8 cellular contexts compared by ENCODE assay signal in the genomic region with DNA sequence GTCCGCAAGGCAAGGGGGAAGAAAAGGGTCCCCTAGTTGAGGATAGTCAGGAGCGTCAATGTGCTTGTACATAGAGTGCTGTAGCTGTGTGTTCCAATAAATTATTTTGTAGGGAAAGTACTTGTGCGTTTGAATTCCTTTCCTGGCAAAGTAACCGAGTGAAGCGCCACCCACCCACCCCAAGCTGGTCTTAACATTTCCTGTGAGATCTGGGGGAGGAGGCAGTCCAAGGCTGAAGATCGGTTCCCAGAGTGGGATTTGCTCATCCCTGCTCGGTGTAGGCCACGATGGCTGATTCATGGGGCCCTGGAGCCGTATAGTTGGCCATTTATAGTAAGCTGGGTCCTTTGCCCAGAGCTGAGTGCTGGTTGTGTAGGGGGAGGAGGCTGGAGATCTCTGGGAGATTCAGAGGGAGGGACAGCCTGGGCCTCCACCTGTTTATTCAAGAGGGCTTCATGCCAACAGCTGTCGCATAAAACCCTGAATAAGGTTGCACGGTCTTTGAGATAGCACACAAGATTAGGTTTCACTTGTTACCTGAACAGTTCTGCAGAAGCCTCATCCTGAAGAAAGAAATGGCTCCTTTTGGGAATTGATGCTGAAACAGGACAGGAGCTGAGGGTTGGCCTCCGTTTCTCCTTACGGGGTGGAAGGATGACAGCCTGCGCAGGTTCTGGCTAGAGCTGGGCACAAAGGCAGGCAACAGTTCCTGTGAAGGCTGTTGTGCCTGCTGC. TPM values are rescaled to one million over a fixed set of nuclear protein-coding genes. Genes with fewer than 3 reads are reported as not detected.
A peak's percentile ranks its signal among the peaks of the same experiment; 100 is the strongest.
DNase-seq lines count a peak whose midpoint lies in the region; ATAC-seq, FAIRE-seq and TF ChIP-seq lines count a peak whose summit lies in the region.

No MANE protein-coding gene starts in this region.

- no peaks in the 10 kb centered on the region for H3K27me3 ChIP-seq in trophoblast cell (ENCODE audit: insufficient read depth, low read length)

- peak overlapping the region; percentile 97 for H3K4me3 ChIP-seq in fibroblast of pulmonary artery (replicated peaks; ENCODE audit: low read depth, low read length)
- peak overlapping the region; percentile 54 for H3K4me3 ChIP-seq in trophoblast cell (ENCODE audit: low read depth, low read length)

- peaks cover 62% of the 10 kb centered on the region for H3K36me3 Mint-ChIP-seq in activated B cell treated with CpG ODN at 0.5 μM for 24 hours (ENCODE audit: low read depth)

- peak overlapping the region; percentile 56 for H4K12ac ChIP-seq in trophoblast cell (ENCODE audit: low read depth, low read length)

- intact Hi-C loops in activated B cell treated with CpG ODN at 0.5 μM for 24 hours (cut with micrococcal nuclease) = no loop called here

- TF ChIP-seq CTCF in activated B cell treated with CpG ODN at 0.5 μM for 24 hours (IDR thresholded peaks at IDR 0.05) = no peak
- no peak for TF ChIP-seq CTCF in fibroblast of pulmonary artery (IDR thresholded peaks at IDR 0.05; ENCODE audit: low read length, missing control alignments)
- TF ChIP-seq CTCF in D721Med (IDR thresholded peaks at IDR 0.05; ENCODE audit: insufficient read depth, missing control alignments) = no peak

- H3K9me3 Mint-ChIP-seq in activated B cell treated with CpG ODN at 0.5 μM for 24 hours = no peaks in the 10 kb centered on the region

- H3K27ac Mint-ChIP-seq in activated B cell treated with CpG ODN at 0.5 μM for 24 hours = peak overlapping the region; percentile 98

- no peak overlapping the region for H3K23ac ChIP-seq in trophoblast cell (ENCODE audit: low read length)

- peaks cover 11 to 20% of the 10 kb centered on the region in 2 experiments for H3K4me1 ChIP-seq in trophoblast cell (ENCODE audit: control insufficient read depth in 1 of 2, insufficient read depth in 2 of 2, low read length in 2 of 2)

- no peak overlapping the region for H2BK5ac ChIP-seq in trophoblast cell (ENCODE audit: low read depth, low read length, poor library complexity)

- no peak overlapping the region for H4K91ac ChIP-seq in trophoblast cell (ENCODE audit: low read depth, low read length)

- peaks cover 20% of the 10 kb centered on the region for H3K79me2 ChIP-seq in trophoblast cell (ENCODE audit: control insufficient read depth, insufficient read depth, low read length, poor library complexity)

- no peak for ATAC-seq in activated B cell treated with CpG ODN at 0.5 μM for 24 hours (ENCODE audit: low read depth)

- no peak for TF ChIP-seq RAD21 in Ishikawa (IDR thresholded peaks at IDR 0.05; ENCODE audit: low read depth)

- peak overlapping the region; percentile 34 for H3K9ac ChIP-seq in trophoblast cell (ENCODE audit: low read length)

- H3K9me3 ChIP-seq in trophoblast cell (ENCODE audit: insufficient read depth, low read depth, low read length) = no peaks in the 10 kb centered on the region

- H3K14ac ChIP-seq in trophoblast cell (ENCODE audit: low read length) = no peak overlapping the region

- DNase-seq in DMS79 (lab: John Stamatoyannopoulos, UW) = peak; percentile 44
- no peak for DNase-seq in activated B cell treated with CpG ODN at 0.5 μM for 24 hours
- peak; percentile 71 for DNase-seq in fibroblast of pulmonary artery (ENCODE audit: low read depth)
- peak; percentile 49 to 77 for DNase-seq in trophoblast cell
- DNase-seq in D721Med (ENCODE audit: insufficient read length, low spot score) = no peak
- no peak for DNase-seq in stimulated activated naive CD4-positive, alpha-beta T cell treated with Interleukin-2 at 50 U/mL for 16 hours (lab: John Stamatoyannopoulos, UW)
- no peak for DNase-seq in HPDE6-E6E7 (ENCODE audit: extremely low spot score)

- H3K79me1 ChIP-seq in trophoblast cell (ENCODE audit: low read length) = peaks cover 20% of the 10 kb centered on the region

- H2AK5ac ChIP-seq in trophoblast cell (ENCODE audit: low read length) = no peak overlapping the region

- H3K4me2 ChIP-seq in trophoblast cell (ENCODE audit: low read length) = peak overlapping the region; percentile 72

- H3K4me1 Mint-ChIP-seq in activated B cell treated with CpG ODN at 0.5 μM for 24 hours = peaks cover 71% of the 10 kb centered on the region

- H2BK120ac ChIP-seq in trophoblast cell (ENCODE audit: insufficient read depth, low read length, poor library complexity) = no peak overlapping the region

- H3K27me3 Mint-ChIP-seq in activated B cell treated with CpG ODN at 0.5 μM for 24 hours = peaks cover 2% of the 10 kb centered on the region

- H3K36me3 ChIP-seq in trophoblast cell (ENCODE audit: control insufficient read depth in 1 of 2, insufficient read depth in 2 of 2, low read length in 2 of 2) = peaks cover 32 to 43% of the 10 kb centered on the region in 2 experiments

- H2AFZ ChIP-seq in trophoblast cell (ENCODE audit: insufficient read depth, low read length, poor library complexity) = no peak overlapping the region

- H3K4ac ChIP-seq in trophoblast cell (ENCODE audit: low read depth, low read length) = peak overlapping the region; percentile 17

- TF ChIP-seq EP300 in Ishikawa (IDR thresholded peaks at IDR 0.05; ENCODE audit: borderline replicate concordance) = no peak

- CTCF ChIA-PET in activated B cell treated with CpG ODN at 0.5 μM for 24 hours (lab: Charles Lee) = interaction anchor here (0.8 to 1.0 kb wide), 2 partner anchors 86 to 514 kb away, joined by 3 read pairs; no protein-coding TSS in a partner anchor

- no peak overlapping the region for H2BK12ac ChIP-seq in trophoblast cell (ENCODE audit: low read length)

- peak overlapping the region; percentile 31 for H3K27ac ChIP-seq in trophoblast cell (ENCODE audit: low read depth, low read length)

- no CpG with 5 or more reads among the region's 14 CpGs for WGBS in trophoblast cell (ENCODE audit: extremely low coverage, insufficient coverage, insufficient read length)

- POLR2A ChIA-PET in activated B cell treated with CpG ODN at 0.5 μM for 24 hours (lab: Charles Lee) = interaction anchor here (0.6 to 3.9 kb wide), 15 partner anchors 9 to 768 kb away, joined by 3 to 19 read pairs (median 4); partner anchors contain the start of genes MIEF1, RPL3 and RPS19BP1

- FAIRE-seq in D721Med (lab: Jason Lieb, UNC) = no peak

- H4K8ac ChIP-seq in trophoblast cell (ENCODE audit: low read depth, low read length) = peak overlapping the region; percentile 30

- peak overlapping the region; percentile 91 for H3K4me3 Mint-ChIP-seq in activated B cell treated with CpG ODN at 0.5 μM for 24 hours

- no peak overlapping the region for H3K18ac ChIP-seq in trophoblast cell (ENCODE audit: low read length)

TF ChIP-seq in Ishikawa, 13 proteins besides CTCF, POLR2A, EP300 and RAD21:
- TF ChIP-seq, protein P1, sequence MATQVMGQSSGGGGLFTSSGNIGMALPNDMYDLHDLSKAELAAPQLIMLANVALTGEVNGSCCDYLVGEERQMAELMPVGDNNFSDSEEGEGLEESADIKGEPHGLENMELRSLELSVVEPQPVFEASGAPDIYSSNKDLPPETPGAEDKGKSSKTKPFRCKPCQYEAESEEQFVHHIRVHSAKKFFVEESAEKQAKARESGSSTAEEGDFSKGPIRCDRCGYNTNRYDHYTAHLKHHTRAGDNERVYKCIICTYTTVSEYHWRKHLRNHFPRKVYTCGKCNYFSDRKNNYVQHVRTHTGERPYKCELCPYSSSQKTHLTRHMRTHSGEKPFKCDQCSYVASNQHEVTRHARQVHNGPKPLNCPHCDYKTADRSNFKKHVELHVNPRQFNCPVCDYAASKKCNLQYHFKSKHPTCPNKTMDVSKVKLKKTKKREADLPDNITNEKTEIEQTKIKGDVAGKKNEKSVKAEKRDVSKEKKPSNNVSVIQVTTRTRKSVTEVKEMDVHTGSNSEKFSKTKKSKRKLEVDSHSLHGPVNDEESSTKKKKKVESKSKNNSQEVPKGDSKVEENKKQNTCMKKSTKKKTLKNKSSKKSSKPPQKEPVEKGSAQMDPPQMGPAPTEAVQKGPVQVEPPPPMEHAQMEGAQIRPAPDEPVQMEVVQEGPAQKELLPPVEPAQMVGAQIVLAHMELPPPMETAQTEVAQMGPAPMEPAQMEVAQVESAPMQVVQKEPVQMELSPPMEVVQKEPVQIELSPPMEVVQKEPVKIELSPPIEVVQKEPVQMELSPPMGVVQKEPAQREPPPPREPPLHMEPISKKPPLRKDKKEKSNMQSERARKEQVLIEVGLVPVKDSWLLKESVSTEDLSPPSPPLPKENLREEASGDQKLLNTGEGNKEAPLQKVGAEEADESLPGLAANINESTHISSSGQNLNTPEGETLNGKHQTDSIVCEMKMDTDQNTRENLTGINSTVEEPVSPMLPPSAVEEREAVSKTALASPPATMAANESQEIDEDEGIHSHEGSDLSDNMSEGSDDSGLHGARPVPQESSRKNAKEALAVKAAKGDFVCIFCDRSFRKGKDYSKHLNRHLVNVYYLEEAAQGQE (IDR thresholded peaks at IDR 0.05; ENCODE audit: low read depth) = no peak
- no peak for TF ChIP-seq TEAD4 (IDR thresholded peaks at IDR 0.05)
- TF ChIP-seq MAX (IDR thresholded peaks at IDR 0.05) = 0 out of 2 replicates have a peak, but pooled peaks have one; percentile 18
- TF ChIP-seq TAF1 (IDR thresholded peaks at IDR 0.05; ENCODE audit: low read depth) = no peak
- TF ChIP-seq ZBTB7A (IDR thresholded peaks at IDR 0.05; ENCODE audit: low read depth) = no peak
- no peak for TF ChIP-seq NFIC (IDR thresholded peaks at IDR 0.05)

RNA-seq across cellular contexts. Expression of gene ATF4, which starts 2.4 kb away (rescaled TPM):
- 363 and 368 TPM in 2 replicates for total RNA-seq in activated B cell treated with CpG ODN at 0.5 μM for 24 hours
- polyA plus RNA-seq in trophoblast cell (2013) = 602 and 615 TPM in 2 replicates

RNA-seq across cellular contexts. Expression of gene RPS19BP1, which starts 9.8 kb away (rescaled TPM):
- total RNA-seq in activated B cell treated with CpG ODN at 0.5 μM for 24 hours = 67.7 and 79.0 TPM in 2 replicates
- 87.1 and 87.7 TPM in 2 replicates for polyA plus RNA-seq in trophoblast cell (2013)

RNA-seq across cellular contexts. Expression of gene MIEF1, which starts 20.6 kb away (rescaled TPM):
- total RNA-seq in activated B cell treated with CpG ODN at 0.5 μM for 24 hours = 38.2 and 41.3 TPM in 2 replicates
- polyA plus RNA-seq in trophoblast cell (2013) = 26.5 and 27.5 TPM in 2 replicates

RNA-seq across cellular contexts. Expression of gene CACNA1I, which starts 47.8 kb away (rescaled TPM):
- total RNA-seq in activated B cell treated with CpG ODN at 0.5 μM for 24 hours = not detected in 2 replicates
- polyA plus RNA-seq in trophoblast cell (2013) = 0.08 and 0.10 TPM in 2 replicates

Comparison
In these comparisons a context has a peak if more than half of its experiments do, and no peak if none do; other contexts are left out.
1. DNase-seq: peak in DMS79 (single experiment), fibroblast of pulmonary artery (single experiment) and trophoblast cell (2 of 2); none in activated B cell treated with CpG ODN at 0.5 μM for 24 hours (single experiment), D721Med (single experiment), stimulated activated naive CD4-positive, alpha-beta T cell treated with Interleukin-2 at 50 U/mL for 16 hours (single experiment) and HPDE6-E6E7 (single experiment).